9 cellular contexts compared by ENCODE assay signal in genomic region chr18:58865009-58865345, GRCh38. TPM values are rescaled to one million over a fixed set of nuclear protein-coding genes. Genes with fewer than 3 reads are reported as not detected.
DNase-seq lines count a peak whose midpoint lies in the region; FAIRE-seq and TF ChIP-seq lines count a peak whose summit lies in the region.
"Had no signal": no experiment of that assay in that cellular context is flagged by ENCODE, and none has a peak within 500 bp of the region (broad histone marks: within the 10 kb centered on the region; RNA-seq: fewer than 3 reads in every experiment).

No MANE protein-coding gene starts in this region.

- no peaks in the 10 kb centered on the region for H3K9me2 ChIP-seq in SU-DHL-6 (replicated peaks; ENCODE audit: insufficient read depth, low read length)

- DNase-seq in Calu3 (no peak), glutamatergic neuron (no peak), urothelium cell line (ENCODE audit: low spot score) (no peak), DMS153 (lab: John Stamatoyannopoulos, UW) (no peak), mesenteric fat pad (ENCODE audit: low spot score) (no peak), COR-L47 (lab: John Stamatoyannopoulos, UW) (no peak)
- DNase-seq: activated CD4-positive, alpha-beta T cell treated with anti-CD3 and anti-CD28 coated beads, Interleukin-2, amount 10 ng/mL, durations not matched to agents 7 days and 5 days had no signal

- peaks cover 37% of the 10 kb centered on the region for H3K4me1 ChIP-seq in rectal smooth muscle tissue (ENCODE audit: control insufficient read depth, insufficient read depth, low read length)

- H3K27ac ChIP-seq in SU-DHL-6 (ENCODE audit: low read depth, low read length) (peak overlapping the region; percentile 80), rectal smooth muscle tissue (ENCODE audit: low read depth, low read length) (peak overlapping the region; percentile 90)

- H3K36me3 ChIP-seq in SU-DHL-6 (ENCODE audit: low read length) = peaks cover 14% of the 10 kb centered on the region
- no peaks in the 10 kb centered on the region for H3K36me3 ChIP-seq in rectal smooth muscle tissue (ENCODE audit: control insufficient read depth, insufficient read depth, low read length)

- CTCF ChIA-PET in Calu3 (lab: Charles Lee) = interaction anchor here (0.7 to 1.3 kb wide), 7 partner anchors 50 to 319 kb away, joined by 3 to 7 read pairs (median 3); no protein-coding TSS in a partner anchor

- no TSS peak for BruUV-seq in Calu3 (replicated peaks; lab: Mats Ljungman, UMichigan)

- H3K27me3 ChIP-seq in SU-DHL-6 (ENCODE audit: low read length) (no peaks in the 10 kb centered on the region), rectal smooth muscle tissue (ENCODE audit: control insufficient read depth, insufficient read depth, low read length) (no peaks in the 10 kb centered on the region)

- peak overlapping the region; percentile 73 for H3K4me3 Mint-ChIP-seq in Calu3 (ENCODE audit: low read depth, unreplicated experiment)
- peak overlapping the region; percentile 99 for H3K4me3 Mint-ChIP-seq in glutamatergic neuron (ENCODE audit: unreplicated experiment)

- TF ChIP-seq CTCF in Calu3 (IDR thresholded peaks at IDR 0.05; ENCODE audit: unreplicated experiment) = no peak
- no peak for TF ChIP-seq CTCF in SU-DHL-6 (IDR thresholded peaks at IDR 0.05; ENCODE audit: insufficient read depth, low read length, poor library complexity, severe bottlenecking)
- no peak for TF ChIP-seq CTCF in glutamatergic neuron (IDR thresholded peaks at IDR 0.05; ENCODE audit: partially characterized antibody, unreplicated experiment)

- H3K9ac ChIP-seq in SU-DHL-6 (ENCODE audit: low read length) (peak overlapping the region; percentile 75), rectal smooth muscle tissue (ENCODE audit: low read length) (no peak overlapping the region)

- H3K9me3 ChIP-seq in SU-DHL-6 (ENCODE audit: insufficient read depth, low read length) = no peaks in the 10 kb centered on the region

- H4K20me1 ChIP-seq in SU-DHL-6 (ENCODE audit: low read depth, low read length) = no peaks in the 10 kb centered on the region

- H3K27ac Mint-ChIP-seq in Calu3 (ENCODE audit: unreplicated experiment) = peak overlapping the region; percentile 71
- peak overlapping the region; percentile 99 for H3K27ac Mint-ChIP-seq in glutamatergic neuron (ENCODE audit: unreplicated experiment)

- H3K4me3 ChIP-seq in SU-DHL-6 (ENCODE audit: insufficient read depth, low read length, poor library complexity, severe bottlenecking) (peak overlapping the region; percentile 8), rectal smooth muscle tissue (ENCODE audit: low read length) (peak overlapping the region; percentile 51)

- H2AFZ ChIP-seq in SU-DHL-6 (ENCODE audit: low read depth, low read length, severe bottlenecking) = peak overlapping the region; percentile 23

- H3F3A ChIP-seq in SU-DHL-6 (ENCODE audit: insufficient read depth) = peaks cover 23% of the 10 kb centered on the region

- peaks cover 35% of the 10 kb centered on the region; the same call in 1 of the 2 replicates for H3K79me2 ChIP-seq in SU-DHL-6 (ENCODE audit: insufficient read depth, low read length)

- H3K36me3 Mint-ChIP-seq in Calu3 (ENCODE audit: insufficient read depth, unreplicated experiment) (peaks cover 81% of the 10 kb centered on the region), glutamatergic neuron (ENCODE audit: unreplicated experiment) (peaks cover 16% of the 10 kb centered on the region)

- H3K9me3 Mint-ChIP-seq in Calu3 (ENCODE audit: low read depth, unreplicated experiment) = peaks cover 3% of the 10 kb centered on the region
- H3K9me3 Mint-ChIP-seq in glutamatergic neuron (ENCODE audit: unreplicated experiment) = peaks cover 18% of the 10 kb centered on the region
- H3K9me3 Mint-ChIP-seq: activated CD4-positive, alpha-beta T cell treated with anti-CD3 and anti-CD28 coated beads, Interleukin-2, amount 10 ng/mL, durations not matched to agents 7 days and 5 days had no signal

- H3K27me3 Mint-ChIP-seq in Calu3 (ENCODE audit: unreplicated experiment) = no peaks in the 10 kb centered on the region
- H3K27me3 Mint-ChIP-seq in glutamatergic neuron (ENCODE audit: unreplicated experiment) = peaks cover 14% of the 10 kb centered on the region

- no peak for FAIRE-seq in urothelium cell line (lab: Jason Lieb, UNC)

- H3K4me1 Mint-ChIP-seq in Calu3 (ENCODE audit: low read depth, unreplicated experiment) = peaks cover 65% of the 10 kb centered on the region
- peaks cover 60% of the 10 kb centered on the region for H3K4me1 Mint-ChIP-seq in glutamatergic neuron (ENCODE audit: low read depth, unreplicated experiment)

- peak overlapping the region; percentile 57 for H3K4me2 ChIP-seq in SU-DHL-6 (ENCODE audit: low read depth, low read length, poor library complexity, severe bottlenecking)

- intact Hi-C loops in Calu3 (cut with micrococcal nuclease; ENCODE audit: unreplicated experiment) = loop anchor here (10.0 kb wide), 1 partner anchor 200 kb away; no protein-coding TSS in a partner anchor

RNA-seq across cellular contexts. Expression of gene ZNF532, which starts 0.3 kb away (rescaled TPM):
- total RNA-seq in Calu3 (2022) = 124 and 150 TPM in 2 replicates
- 217 TPM for total RNA-seq in glutamatergic neuron (ENCODE audit: unreplicated experiment)
- total RNA-seq in mesenteric fat pad = 46.6 TPM
